1 cellular context compared by ENCODE assay signal in genomic region chr1:149810697-149811405, GRCh38.
TF ChIP-seq lines count a peak whose summit lies in the region.

No MANE protein-coding gene starts in this region.

TF ChIP-seq in WTC11, 78 proteins besides CTCF, POLR2A, EP300 and RAD21:
- TF ChIP-seq ZNF532 (CRISPR knock-in tag; IDR thresholded peaks at IDR 0.05; ENCODE audit: borderline replicate concordance) (0 out of 2 replicates have a peak, but pooled peaks have one; percentile 47), EMX1 (CRISPR knock-in tag; IDR thresholded peaks at IDR 0.05) (peak; percentile 36; the same call in 1 of the 2 replicates)
